In the genomic region with DNA sequence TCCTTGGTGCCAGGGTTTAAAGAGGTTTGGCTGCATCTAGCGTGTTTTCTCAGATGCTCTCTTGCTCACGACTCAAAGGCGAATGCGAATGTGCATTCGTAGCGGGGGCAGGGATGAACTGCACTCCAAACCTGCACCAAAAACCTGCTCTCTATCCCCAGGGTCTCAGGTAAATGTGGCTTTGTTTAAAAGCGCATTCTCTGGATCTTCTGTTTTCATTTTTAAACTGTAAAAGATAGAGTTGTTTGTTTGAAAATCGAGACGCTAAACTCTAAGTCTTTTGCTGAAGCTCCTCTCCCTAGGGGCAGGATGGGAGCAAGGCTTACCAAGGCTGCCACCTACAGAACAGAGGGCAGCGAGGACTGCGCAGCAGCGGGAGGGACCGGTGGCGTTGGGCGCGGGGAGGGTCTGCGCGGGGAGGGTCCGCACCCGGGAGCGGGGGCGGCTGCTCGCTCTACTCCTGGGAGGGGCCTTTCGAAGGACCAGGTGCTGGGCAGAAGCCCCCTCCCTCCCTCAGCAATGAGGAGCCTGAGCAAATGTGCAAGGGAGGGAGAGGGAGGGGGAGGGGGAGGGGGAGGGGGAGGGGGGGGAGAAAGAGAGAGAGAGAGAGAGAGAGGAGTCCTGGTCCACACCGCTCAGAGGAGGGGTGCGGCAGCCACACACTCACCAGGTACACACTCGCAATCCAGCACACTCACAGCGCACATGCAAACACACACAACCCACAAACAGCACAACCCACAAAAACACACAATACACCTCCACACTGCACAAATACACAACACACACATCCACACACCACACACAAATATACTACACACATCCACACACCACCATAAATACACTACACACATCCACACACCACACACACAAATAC, we compare ENCODE assay signal across 8 cellular contexts.
DNase-seq lines count a peak whose midpoint lies in the region; ATAC-seq and TF ChIP-seq lines count a peak whose summit lies in the region.

No MANE protein-coding gene starts in this region.

- peaks cover 0 to 6% (median 0%) of the 10 kb centered on the region in 5 donors for H3K36me3 Mint-ChIP-seq in naive thymus-derived CD4-positive, alpha-beta T cell

- peaks cover 0 to 6% (median 4%) of the 10 kb centered on the region in 11 donors for H3K9me3 Mint-ChIP-seq in naive thymus-derived CD4-positive, alpha-beta T cell

- peak; percentile 83 for DNase-seq in D341Med (ENCODE audit: low spot score)
- peak; percentile 8 for DNase-seq in NAMALWA (ENCODE audit: low spot score)
- DNase-seq in fibroblast of mammary gland (ENCODE audit: low read depth), result peak; percentile 14
- peak in 2 of 9 donors; percentile 0 to 20 for DNase-seq in naive thymus-derived CD4-positive, alpha-beta T cell
- DNase-seq in CD1c-positive myeloid dendritic cell (ENCODE audit: extremely low spot score), result no peak
- DNase-seq in stimulated activated naive CD4-positive, alpha-beta T cell treated with Interleukin-2 at 50 U/mL for 16 hours (lab: John Stamatoyannopoulos, UW), result no peak
- DNase-seq in activated CD4-positive, alpha-beta T cell treated with anti-CD3 and anti-CD28 coated beads, Interleukin-2, amount 50 U/mL, for 4 hours, result no peak

- H3K27ac Mint-ChIP-seq in naive thymus-derived CD4-positive, alpha-beta T cell, result no peak overlapping the region

- H3K27me3 Mint-ChIP-seq in naive thymus-derived CD4-positive, alpha-beta T cell, result peaks cover 6 to 28% (median 23%) of the 10 kb centered on the region in 5 donors

- POLR2A ChIA-PET in naive thymus-derived CD4-positive, alpha-beta T cell (lab: Charles Lee), result no interaction called here

- no peak for ATAC-seq in naive thymus-derived CD4-positive, alpha-beta T cell
- no peak for ATAC-seq in GM21576 (IDR thresholded peaks at IDR 0.05; ENCODE audit: unreplicated experiment)

- no peaks in the 10 kb centered on the region for H3K9me3 ChIP-seq in naive thymus-derived CD4-positive, alpha-beta T cell (ENCODE audit: control insufficient read depth in 2 of 3, low read length in 3 of 3)

- no peak overlapping the region for H3K27ac ChIP-seq in naive thymus-derived CD4-positive, alpha-beta T cell (ENCODE audit: low read depth, low read length)

- H3K4me3 Mint-ChIP-seq in naive thymus-derived CD4-positive, alpha-beta T cell, result peak overlapping the region in 7 of 10 donors; percentile 19 to 58 (median 35)

- no peaks in the 10 kb centered on the region for H3K4me1 ChIP-seq in naive thymus-derived CD4-positive, alpha-beta T cell (ENCODE audit: control insufficient read depth in 2 of 2, insufficient read depth in 2 of 2, low read length in 2 of 2)

- no peaks in the 10 kb centered on the region for H3K27me3 ChIP-seq in naive thymus-derived CD4-positive, alpha-beta T cell (ENCODE audit: control insufficient read depth in 2 of 2, insufficient read depth in 2 of 2, low read length in 2 of 2)

- peaks cover 0 to 8% (median 4%) of the 10 kb centered on the region in 7 donors for H3K4me1 Mint-ChIP-seq in naive thymus-derived CD4-positive, alpha-beta T cell

- intact Hi-C loops in naive thymus-derived CD4-positive, alpha-beta T cell (cut with micrococcal nuclease), result no loop called here

- TF ChIP-seq CTCF in fibroblast of mammary gland (conservative IDR thresholded peaks at IDR 0.05; ENCODE audit: control insufficient read depth, insufficient read depth, low read depth, low read length), result no peak

- CTCF ChIA-PET in naive thymus-derived CD4-positive, alpha-beta T cell (lab: Charles Lee), result no interaction called here

- H3K36me3 ChIP-seq in naive thymus-derived CD4-positive, alpha-beta T cell (ENCODE audit: control insufficient read depth in 2 of 3, insufficient read depth in 3 of 3, low read length in 3 of 3), result no peaks in the 10 kb centered on the region

- no peak overlapping the region for H3K4me3 ChIP-seq in fibroblast of mammary gland (ENCODE audit: control insufficient read depth, low read depth, low read length)
- H3K4me3 ChIP-seq in naive thymus-derived CD4-positive, alpha-beta T cell (ENCODE audit: low read length), result no peak overlapping the region

Comparison
In these comparisons a context has a peak if more than half of its experiments do, and no peak if none do; other contexts are left out.
1. DNase-seq: peak in D341Med (single experiment), NAMALWA (single experiment) and fibroblast of mammary gland (single experiment); none in CD1c-positive myeloid dendritic cell (single experiment), stimulated activated naive CD4-positive, alpha-beta T cell treated with Interleukin-2 at 50 U/mL for 16 hours (single experiment) and activated CD4-positive, alpha-beta T cell treated with anti-CD3 and anti-CD28 coated beads, Interleukin-2, amount 50 U/mL, for 4 hours (0 of 2).